Comparison of ENCODE assay signal across 12 cellular contexts in the genomic region with DNA sequence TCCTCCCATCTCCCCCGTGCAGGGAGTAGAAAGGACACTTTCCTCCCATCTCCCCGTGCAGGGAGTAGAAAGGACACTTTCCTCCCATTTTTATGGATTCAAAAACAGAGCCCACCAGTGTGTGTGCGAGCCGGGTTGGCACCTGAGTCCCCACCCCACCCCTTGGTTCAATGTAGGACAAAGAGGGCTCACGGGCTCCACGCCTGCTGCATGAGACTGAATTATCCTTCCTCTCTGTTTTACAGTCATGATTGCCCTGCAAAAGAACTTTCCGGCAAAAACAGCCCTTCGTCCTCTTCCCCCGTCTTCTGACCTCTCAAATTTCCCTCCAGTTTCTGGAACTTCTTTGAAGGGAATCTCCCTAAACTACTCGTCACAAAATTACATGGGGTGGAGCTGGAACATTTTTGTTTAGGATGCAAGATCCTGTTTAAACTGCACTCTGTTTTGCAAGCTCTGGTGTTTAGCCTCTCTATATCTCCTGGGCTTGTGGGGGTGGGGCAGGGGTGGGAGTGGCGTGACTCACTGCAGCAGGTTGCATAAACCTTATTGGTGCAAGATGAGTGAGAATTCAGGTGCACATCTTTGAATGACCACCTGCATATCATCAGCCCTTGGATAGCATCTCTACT.
DNase-seq lines count a peak whose midpoint lies in the region; ATAC-seq, FAIRE-seq and TF ChIP-seq lines count a peak whose summit lies in the region.
"Had no signal": no experiment of that assay in that cellular context is flagged by ENCODE, and none has a peak within 500 bp of the region (broad histone marks: within the 10 kb centered on the region; RNA-seq: fewer than 3 reads in every experiment).

No MANE protein-coding gene starts in this region.

- no peak for TF ChIP-seq CTCF in HFFc6 (IDR thresholded peaks at IDR 0.05)
- no peak for TF ChIP-seq CTCF in bronchial epithelial cell (IDR thresholded peaks at IDR 0.05; ENCODE audit: insufficient read depth, low read length, severe bottlenecking)

- FAIRE-seq in bronchial epithelial cell (lab: Jason Lieb, UNC) (peak; percentile 32), small intestine (lab: Jason Lieb, UNC) (no peak)

- H3K36me3 ChIP-seq in bronchial epithelial cell (ENCODE audit: control insufficient read depth, insufficient read depth, low read length): no peaks in the 10 kb centered on the region
- no peaks in the 10 kb centered on the region for H3K36me3 ChIP-seq in small intestine (ENCODE audit: control insufficient read depth in 2 of 2, insufficient read depth in 2 of 2, low read length in 2 of 2)

- H3K4me3 ChIP-seq in bronchial epithelial cell (ENCODE audit: low read depth, low read length) (no peak overlapping the region), small intestine (ENCODE audit: low read depth in 1 of 2, low read length in 2 of 2) (no peak overlapping the region)

- no peaks in the 10 kb centered on the region for H3K9me3 Mint-ChIP-seq in HFFc6
- H3K9me3 Mint-ChIP-seq in stimulated activated naive B cell treated with anti-CD40 and anti-IgM and Interleukin-4, amounts not matched to agents 10 μg/mL and 1 μg/mL and 100 μg/mL, for 72 hours: no peaks in the 10 kb centered on the region
- H3K9me3 Mint-ChIP-seq: activated naive CD8-positive, alpha-beta T cell treated with anti-CD3 and anti-CD28 coated beads, Interleukin-2, amount 10 ng/mL, durations not matched to agents 7 days and 5 days had no signal

- H3K27me3 ChIP-seq in bronchial epithelial cell (ENCODE audit: control insufficient read depth, insufficient read depth, low read length): no peaks in the 10 kb centered on the region
- H3K27me3 ChIP-seq in small intestine (ENCODE audit: control insufficient read depth in 2 of 2, insufficient read depth in 2 of 2, low read length in 2 of 2): no peaks in the 10 kb centered on the region

- peaks cover 20% of the 10 kb centered on the region for H3K4me1 Mint-ChIP-seq in HFFc6 (ENCODE audit: low read depth)
- no peaks in the 10 kb centered on the region for H3K4me1 Mint-ChIP-seq in stimulated activated naive B cell treated with anti-CD40 and anti-IgM and Interleukin-4, amounts not matched to agents 10 μg/mL and 1 μg/mL and 100 μg/mL, for 72 hours
- H3K4me1 Mint-ChIP-seq: activated naive CD8-positive, alpha-beta T cell treated with anti-CD3 and anti-CD28 coated beads, Interleukin-2, amount 10 ng/mL, durations not matched to agents 7 days and 5 days had no signal

- no peaks in the 10 kb centered on the region for H3K36me3 Mint-ChIP-seq in HFFc6 (ENCODE audit: low read depth)
- H3K36me3 Mint-ChIP-seq in stimulated activated naive B cell treated with anti-CD40 and anti-IgM and Interleukin-4, amounts not matched to agents 10 μg/mL and 1 μg/mL and 100 μg/mL, for 72 hours: no peaks in the 10 kb centered on the region
- H3K36me3 Mint-ChIP-seq: activated naive CD8-positive, alpha-beta T cell treated with anti-CD3 and anti-CD28 coated beads, Interleukin-2, amount 10 ng/mL, durations not matched to agents 7 days and 5 days had no signal

- peak overlapping the region; percentile 1; the same call in 1 of the 2 replicates for H3K4me3 Mint-ChIP-seq in HFFc6
- no peak overlapping the region for H3K4me3 Mint-ChIP-seq in stimulated activated naive B cell treated with anti-CD40 and anti-IgM and Interleukin-4, amounts not matched to agents 10 μg/mL and 1 μg/mL and 100 μg/mL, for 72 hours
- H3K4me3 Mint-ChIP-seq: activated naive CD8-positive, alpha-beta T cell treated with anti-CD3 and anti-CD28 coated beads, Interleukin-2, amount 10 ng/mL, durations not matched to agents 7 days and 5 days had no signal

- ATAC-seq in left lobe of liver: peak; percentile 31
- ATAC-seq in stimulated activated naive B cell treated with anti-CD40 and anti-IgM and Interleukin-4, amounts not matched to agents 10 μg/mL and 1 μg/mL and 100 μg/mL, for 72 hours (replicated peaks): no peak

- no peaks in the 10 kb centered on the region for H3K9me3 ChIP-seq in small intestine (ENCODE audit: control insufficient read depth, low read depth)

- peaks cover 19% of the 10 kb centered on the region for H3K27me3 Mint-ChIP-seq in HFFc6 (ENCODE audit: insufficient read depth)
- H3K27me3 Mint-ChIP-seq in stimulated activated naive B cell treated with anti-CD40 and anti-IgM and Interleukin-4, amounts not matched to agents 10 μg/mL and 1 μg/mL and 100 μg/mL, for 72 hours: peaks cover 5 to 15% of the 10 kb centered on the region in 2 donors

- H3K4me1 ChIP-seq in small intestine (ENCODE audit: control insufficient read depth in 2 of 2, insufficient read depth in 1 of 2, low read depth in 1 of 2, low read length in 1 of 2): no peaks in the 10 kb centered on the region

- 13 to 43% (median 37%) methylated on average over 11 of the region's 11 CpGs for WGBS in small intestine, 3 donors

- H3K27ac ChIP-seq in small intestine (ENCODE audit: low read depth in 1 of 2, low read length in 1 of 2): peak overlapping the region in 1 of 2 donors; percentile 71

- H3K27ac Mint-ChIP-seq in HFFc6: no peak overlapping the region
- H3K27ac Mint-ChIP-seq in stimulated activated naive B cell treated with anti-CD40 and anti-IgM and Interleukin-4, amounts not matched to agents 10 μg/mL and 1 μg/mL and 100 μg/mL, for 72 hours: no peak overlapping the region
- H3K27ac Mint-ChIP-seq: activated naive CD8-positive, alpha-beta T cell treated with anti-CD3 and anti-CD28 coated beads, Interleukin-2, amount 10 ng/mL, durations not matched to agents 7 days and 5 days had no signal

- no peak for DNase-seq in HFFc6
- DNase-seq in bronchial epithelial cell (ENCODE audit: low read depth): peak; percentile 84
- DNase-seq in left lobe of liver (ENCODE audit: low spot score): peak; percentile 44
- DNase-seq in small intestine: peak; percentile 36
- DNase-seq in activated effector memory CD4-positive, alpha-beta T cell treated with anti-CD3 and anti-CD28 coated beads, Interleukin-2, amount 50 U/mL, for 16 hours: no peak
- DNase-seq in stimulated activated naive B cell treated with anti-CD40 and anti-IgM and Interleukin-4, amounts not matched to agents 10 μg/mL and 1 μg/mL and 100 μg/mL, for 72 hours: no peak
- DNase-seq in central memory CD4-positive, alpha-beta T cell: no peak
- DNase-seq in germinal center (ENCODE audit: low spot score): no peak
- DNase-seq: activated naive CD8-positive, alpha-beta T cell treated with anti-CD3 and anti-CD28 coated beads, Interleukin-2, amount 10 ng/mL, durations not matched to agents 7 days and 5 days; EL; NCI-H1694; SHP77 had no signal

Comparison
In these comparisons a context has a peak if more than half of its experiments do, and no peak if none do; other contexts are left out.
1. DNase-seq: peak in bronchial epithelial cell (single experiment), left lobe of liver (single experiment) and small intestine (single experiment); none in HFFc6 (single experiment), activated effector memory CD4-positive, alpha-beta T cell treated with anti-CD3 and anti-CD28 coated beads, Interleukin-2, amount 50 U/mL, for 16 hours (single experiment), stimulated activated naive B cell treated with anti-CD40 and anti-IgM and Interleukin-4, amounts not matched to agents 10 μg/mL and 1 μg/mL and 100 μg/mL, for 72 hours (single experiment), central memory CD4-positive, alpha-beta T cell (single experiment) and germinal center (single experiment).